In genomic region chr10:124717911-124718734, GRCh38 we compare ENCODE assay signal across 1 cellular context.
TF ChIP-seq lines count a peak whose summit lies in the region.

No MANE protein-coding gene starts in this region.

TF ChIP-seq in K562, 482 proteins besides CTCF, POLR2A, EP300 and RAD21 (continued from another document and continues in another):
- TF ChIP-seq ETS2 (tag; IDR thresholded peaks at IDR 0.05; ENCODE audit: borderline replicate concordance, poor library complexity, severe bottlenecking) (no peak), THRB (CRISPR knock-in tag; conservative IDR thresholded peaks at IDR 0.05) (0 out of 2 replicates have a peak, but pooled peaks have one; percentile 3), ZBED1 (IDR thresholded peaks at IDR 0.05) (peak; percentile 36; the same call in 1 of the 2 replicates), SETDB1 (IDR thresholded peaks at IDR 0.05; ENCODE audit: low read length) (no peak), RFX5 (IDR thresholded peaks at IDR 0.05; ENCODE audit: low read depth, low read length) (no peak), IRF2 (CRISPR knock-in tag; IDR thresholded peaks at IDR 0.05) (no peak), POU5F1 (IDR thresholded peaks at IDR 0.05; ENCODE audit: borderline replicate concordance, low read depth, low read length, partially characterized antibody) (no peak), NCOA4 (IDR thresholded peaks at IDR 0.05; ENCODE audit: partially characterized antibody) (no peak), ZNF592 (IDR thresholded peaks at IDR 0.05) (peak; percentile 77), EHMT2 (IDR thresholded peaks at IDR 0.05) (no peak), NFE2 (IDR thresholded peaks at IDR 0.05; ENCODE audit: low read depth) (no peak; the same call in 1 of the 2 replicates), U2AF2 (optimal IDR thresholded peaks at IDR 0.05; ENCODE audit: low read depth, low read length) (no peak), SAP30 (IDR thresholded peaks at IDR 0.05; ENCODE audit: borderline replicate concordance, insufficient read depth, low read depth, low read length, poor library complexity, severe bottlenecking) (no peak), ZEB2 (IDR thresholded peaks at IDR 0.05) (peak; percentile 66), TCF7L2 (IDR thresholded peaks at IDR 0.05; ENCODE audit: low read depth, low read length) (no peak), ZBTB11 (CRISPR knock-in tag; IDR thresholded peaks at IDR 0.05) (peak in 1 of 3 experiments; percentile 65; a peak in 2 of 6 replicates), BRF2 (IDR thresholded peaks at IDR 0.05; ENCODE audit: borderline replicate concordance, insufficient read depth, insufficient read length) (no peak), MYBL2 (IDR thresholded peaks at IDR 0.05; ENCODE audit: low read depth) (no peak), MYBL2 (CRISPR knock-in tag; IDR thresholded peaks at IDR 0.05; ENCODE audit: borderline replicate concordance) (no peak), DDX20 (tag; IDR thresholded peaks at IDR 0.05; ENCODE audit: low read depth) (no peak), FOXP4 (CRISPR knock-in tag; IDR thresholded peaks at IDR 0.05; ENCODE audit: borderline replicate concordance) (no peak), SMARCE1 (IDR thresholded peaks at IDR 0.05) (peak; percentile 80), RHOXF2B (CRISPR knock-in tag; conservative IDR thresholded peaks at IDR 0.05) (no peak), RBM34 (IDR thresholded peaks at IDR 0.05; ENCODE audit: borderline replicate concordance, insufficient read depth, low read length) (no peak), ZBTB34 (CRISPR knock-in tag; IDR thresholded peaks at IDR 0.05) (no peak), ZFX (CRISPR knock-in tag; IDR thresholded peaks at IDR 0.05) (no peak), USF1 (CRISPR knock-in tag; IDR thresholded peaks at IDR 0.05) (peak; percentile 62), YY1 (IDR thresholded peaks at IDR 0.05; ENCODE audit: borderline replicate concordance in 1 of 3, control insufficient read depth in 1 of 3, extremely low read depth in 1 of 3, insufficient read depth in 3 of 3, insufficient read length in 1 of 3, insufficient replicate concordance in 2 of 3, low read depth in 1 of 3, low read length in 2 of 3) (peak in 1 of 3 experiments; percentile 36), ILK (tag; IDR thresholded peaks at IDR 0.05; ENCODE audit: borderline replicate concordance, low read depth) (no peak), ESRRA (IDR thresholded peaks at IDR 0.05; ENCODE audit: borderline replicate concordance, low read depth) (no peak), CHAMP1 (IDR thresholded peaks at IDR 0.05) (no peak; the same call in 1 of the 2 replicates), WHSC1 (IDR thresholded peaks at IDR 0.05; ENCODE audit: low read length) (no peak), CHCHD3 (CRISPR knock-in tag; IDR thresholded peaks at IDR 0.05) (no peak), HMGXB4 (CRISPR knock-in tag; IDR thresholded peaks at IDR 0.05) (no peak), ZNF561 (CRISPR knock-in tag; conservative IDR thresholded peaks at IDR 0.05) (no peak), CGGBP1 (CRISPR knock-in tag; IDR thresholded peaks at IDR 0.05) (no peak), SAFB2 (IDR thresholded peaks at IDR 0.05; ENCODE audit: borderline replicate concordance, low read depth, low read length, severe bottlenecking) (no peak), ID3 (CRISPR knock-in tag; IDR thresholded peaks at IDR 0.05) (no peak), ID3 (tag; IDR thresholded peaks at IDR 0.05) (no peak), CEBPG (CRISPR knock-in tag; IDR thresholded peaks at IDR 0.05) (peak; percentile 98), CEBPG (tag; conservative IDR thresholded peaks at IDR 0.05 in 1 of 2, IDR thresholded peaks at IDR 0.05 in 1 of 2) (peak; percentile 74 to 91)
